ENCODE assay signal across 22 cellular contexts in the genomic region with DNA sequence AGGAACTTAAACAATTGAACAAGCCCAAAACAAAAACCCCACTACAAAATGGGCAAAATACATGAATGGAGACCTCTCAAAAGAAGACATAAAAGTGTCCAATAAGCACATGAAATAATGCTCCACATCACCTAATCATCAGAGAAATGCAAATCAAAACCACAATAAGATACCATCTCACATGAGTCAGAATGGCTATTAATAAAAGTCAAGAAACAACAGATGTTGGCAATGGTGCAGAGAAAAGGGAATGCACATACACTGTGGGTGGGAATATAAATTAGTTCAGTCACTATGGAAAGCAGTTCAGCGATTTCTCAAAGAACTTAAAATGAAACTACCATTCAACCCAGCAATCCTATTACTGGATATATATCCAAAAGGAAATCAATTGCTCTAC.
DNase-seq lines count a peak whose midpoint lies in the region; ATAC-seq, FAIRE-seq and TF ChIP-seq lines count a peak whose summit lies in the region.
"Had no signal": no experiment of that assay in that cellular context is flagged by ENCODE, and none has a peak within 500 bp of the region (broad histone marks: within the 10 kb centered on the region; RNA-seq: fewer than 3 reads in every experiment).

No MANE protein-coding gene starts in this region.

- no peak overlapping the region for H3K18ac ChIP-seq in mesenchymal stem cell (ENCODE audit: low read depth in 1 of 2, low read length in 2 of 2)

- no peak overlapping the region for H2AFZ ChIP-seq in mesenchymal stem cell (ENCODE audit: low read depth, low read length)

- H3K27me3 ChIP-seq in bronchial epithelial cell (ENCODE audit: control insufficient read depth, insufficient read depth, low read length): no peaks in the 10 kb centered on the region
- no peaks in the 10 kb centered on the region for H3K27me3 ChIP-seq in mesenchymal stem cell (ENCODE audit: control insufficient read depth in 1 of 2, insufficient read depth in 1 of 2, low read length in 2 of 2)
- no peaks in the 10 kb centered on the region for H3K27me3 ChIP-seq in small intestine (ENCODE audit: control insufficient read depth in 2 of 2, insufficient read depth in 2 of 2, low read length in 2 of 2)
- H3K27me3 ChIP-seq: suprapubic skin had no signal

- in situ Hi-C loops in Caki2 (cut with HindIII; ENCODE audit: low pct_unique_long_range_greater_than_20kb, low sequenced_read_pairs): no loop called here

- no peak overlapping the region for H2BK120ac ChIP-seq in mesenchymal stem cell (ENCODE audit: low read depth, low read length)

- H2BK5ac ChIP-seq in mesenchymal stem cell (ENCODE audit: low read depth, low read length, poor library complexity, severe bottlenecking): no peak overlapping the region

- H3K79me1 ChIP-seq in mesenchymal stem cell (replicated peaks; ENCODE audit: low read length, poor library complexity, severe bottlenecking): no peaks in the 10 kb centered on the region

- no peak overlapping the region for H2AK5ac ChIP-seq in mesenchymal stem cell (ENCODE audit: low read length, severe bottlenecking)

- H3K27ac ChIP-seq in mesenchymal stem cell (ENCODE audit: low read length, poor library complexity, severe bottlenecking) (no peak overlapping the region), small intestine (ENCODE audit: low read depth in 1 of 2, low read length in 1 of 2) (no peak overlapping the region)
- H3K27ac ChIP-seq: left ventricle myocardium inferior, suprapubic skin had no signal

- H3K23ac ChIP-seq in mesenchymal stem cell (ENCODE audit: low read length in 2 of 2): no peak overlapping the region

- ATAC-seq in GM18867 (IDR thresholded peaks at IDR 0.05; ENCODE audit: unreplicated experiment) (no peak), GM18517 (IDR thresholded peaks at IDR 0.05; ENCODE audit: unreplicated experiment) (no peak)
- ATAC-seq: activated naive CD4-positive, alpha-beta T cell treated with anti-CD3 and anti-CD28 coated beads, Interleukin-2, amount 50 U/mL, for 72 hours had no signal

- H3K9me3 ChIP-seq in mesenchymal stem cell (ENCODE audit: control insufficient read depth, low read length) (no peaks in the 10 kb centered on the region), small intestine (ENCODE audit: control insufficient read depth, low read depth) (no peaks in the 10 kb centered on the region)
- H3K9me3 ChIP-seq: HAP-1, suprapubic skin had no signal

- H4K8ac ChIP-seq in mesenchymal stem cell (ENCODE audit: low read length): no peak overlapping the region

- no peak overlapping the region for H3K9ac ChIP-seq in mesenchymal stem cell (ENCODE audit: low read length)

- no peak overlapping the region for H2BK15ac ChIP-seq in mesenchymal stem cell (ENCODE audit: low read depth, poor library complexity, severe bottlenecking)

- H3K36me3 ChIP-seq in bronchial epithelial cell (ENCODE audit: control insufficient read depth, insufficient read depth, low read length) (no peaks in the 10 kb centered on the region), mesenchymal stem cell (ENCODE audit: control insufficient read depth in 1 of 2, insufficient read depth in 2 of 2, low read depth in 1 of 2, low read length in 2 of 2) (no peaks in the 10 kb centered on the region), small intestine (ENCODE audit: control insufficient read depth in 2 of 2, insufficient read depth in 2 of 2, low read length in 2 of 2) (no peaks in the 10 kb centered on the region)
- H3K36me3 ChIP-seq: HAP-1, left ventricle myocardium inferior, suprapubic skin had no signal

- FAIRE-seq in bronchial epithelial cell (lab: Jason Lieb, UNC): no peak
- FAIRE-seq in small intestine (lab: Jason Lieb, UNC): no peak
- FAIRE-seq: endothelial cell of umbilical vein, G401.6, RCC 7860 had no signal

- no peak overlapping the region for H3K4me2 ChIP-seq in mesenchymal stem cell (ENCODE audit: low read length, poor library complexity, severe bottlenecking)

- H2BK12ac ChIP-seq in mesenchymal stem cell (ENCODE audit: low read length in 2 of 2): no peak overlapping the region

- H3K4ac ChIP-seq in mesenchymal stem cell (ENCODE audit: low read depth in 1 of 2, low read length in 2 of 2): no peak overlapping the region

- no peak overlapping the region for H3K4me3 ChIP-seq in bronchial epithelial cell (ENCODE audit: low read depth, low read length)
- H3K4me3 ChIP-seq in mesenchymal stem cell (ENCODE audit: insufficient read depth in 1 of 2, low read depth in 1 of 2, low read length in 2 of 2): no peak overlapping the region
- H3K4me3 ChIP-seq in small intestine (ENCODE audit: low read depth in 1 of 2, low read length in 2 of 2): no peak overlapping the region
- H3K4me3 ChIP-seq: HAP-1, left ventricle myocardium inferior, suprapubic skin had no signal

- H4K91ac ChIP-seq in mesenchymal stem cell (ENCODE audit: low read length): no peak overlapping the region

- DNase-seq in Caki2 (ENCODE audit: low read depth): peak; percentile 8
- DNase-seq in LHCN-M2 (ENCODE audit: low read depth): peak; percentile 83
- DNase-seq in bronchial epithelial cell (ENCODE audit: low read depth): peak; percentile 26
- peak; percentile 48 for DNase-seq in mesenchymal stem cell
- no peak for DNase-seq in small intestine
- DNase-seq: activated CD4-positive, CD25-positive, alpha-beta regulatory T cell treated with anti-CD3 and anti-CD28 coated beads, Interleukin-2, amount 50 U/mL, for 72 hours; activated CD8-positive, alpha-beta memory T cell treated with anti-CD3 and anti-CD28 coated beads for 24 hours; AML-193; COR-L47; dermis blood vessel endothelial cell; left ventricle myocardium inferior; NCI-H2227 treated with DMSO at 0.1 percent for 48 hours; NK-92 treated with Interleukin-12 subunit alpha and Interleukin-12 subunit beta, amount 100 ng/mL, for 24 hours; retina had no signal

- no peak overlapping the region for H3K14ac ChIP-seq in mesenchymal stem cell (ENCODE audit: low read length in 2 of 2)

- TF ChIP-seq CTCF in bronchial epithelial cell (IDR thresholded peaks at IDR 0.05; ENCODE audit: insufficient read depth, low read length, severe bottlenecking): no peak

- H3K4me1 ChIP-seq in mesenchymal stem cell (ENCODE audit: control insufficient read depth, insufficient read depth, low read depth, low read length) (no peaks in the 10 kb centered on the region), small intestine (ENCODE audit: control insufficient read depth in 2 of 2, insufficient read depth in 1 of 2, low read depth in 1 of 2, low read length in 1 of 2) (no peaks in the 10 kb centered on the region)
- H3K4me1 ChIP-seq: HAP-1, left ventricle myocardium inferior, suprapubic skin had no signal

- WGBS in mesenchymal stem cell: no CpG with 5 or more reads among the region's 1 CpG
- 79 to 91% (median 80%) methylated on average over 1 of the region's 1 CpG for WGBS in small intestine, 3 donors
